8 cellular contexts compared by ENCODE assay signal in the genomic region with DNA sequence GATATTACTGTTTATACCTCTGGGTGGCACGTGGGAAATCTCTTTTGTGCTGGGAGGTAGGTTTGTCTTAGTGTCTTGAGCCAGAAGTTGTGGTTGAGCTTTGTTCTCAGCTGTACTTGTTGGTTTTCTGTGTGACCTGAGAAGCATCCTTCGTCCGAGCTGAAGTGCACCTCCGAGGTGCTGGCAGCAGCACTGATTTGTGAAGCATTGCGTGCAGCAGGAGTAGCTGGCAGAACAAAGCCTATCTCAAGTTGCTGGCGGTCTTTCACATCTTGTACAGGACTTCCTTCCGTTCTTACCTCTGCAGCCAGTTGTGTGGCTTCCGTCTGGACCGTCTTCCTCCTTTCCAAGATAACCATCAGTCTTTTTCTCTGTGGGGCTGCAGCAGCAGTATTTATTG. TPM values are rescaled to one million over a fixed set of nuclear protein-coding genes. Genes with fewer than 3 reads are reported as not detected.
A peak's percentile ranks its signal among the peaks of the same experiment; 100 is the strongest.
DNase-seq lines count a peak whose midpoint lies in the region; ATAC-seq and TF ChIP-seq lines count a peak whose summit lies in the region.

No MANE protein-coding gene starts in this region.

- H3K4me1 Mint-ChIP-seq in WTC11 = peaks cover 75% of the 10 kb centered on the region

- H3K4me1 ChIP-seq in heart left ventricle = peaks cover 15 to 88% (median 81%) of the 10 kb centered on the region in 12 donors
- peaks cover 66 to 90% (median 73%) of the 10 kb centered on the region in 3 donors for H3K4me1 ChIP-seq in esophagus squamous epithelium

- peak in 1 of 4 donors; percentile 12 for ATAC-seq in heart left ventricle
- ATAC-seq in left ventricle myocardium superior = no peak
- ATAC-seq in WTC11 = no peak
- ATAC-seq in HG03354 (IDR thresholded peaks at IDR 0.05; ENCODE audit: poor library complexity, severe bottlenecking, unreplicated experiment) = no peak

- peak in 1 of 5 donors; percentile 46 for DNase-seq in heart left ventricle
- no peak for DNase-seq in left ventricle myocardium superior
- DNase-seq in WTC11 (ENCODE audit: low spot score) = no peak
- DNase-seq in esophagus squamous epithelium (lab: John Stamatoyannopoulos, UW) = no peak
- DNase-seq in stimulated activated CD4-positive, alpha-beta T cell treated with anti-CD3 and anti-CD28 coated beads, Interleukin-4, amount 100 ng/mL, for 24 hours = peak; percentile 43
- no peak for DNase-seq in ureter (ENCODE audit: low spot score)
- DNase-seq in AG08395 (ENCODE audit: low spot score) = no peak

- H3K27ac Mint-ChIP-seq in WTC11 = peak overlapping the region; percentile 96

- H3K36me3 Mint-ChIP-seq in WTC11 = peaks cover 6% of the 10 kb centered on the region; the same call in 1 of the 2 replicates

- CTCF ChIA-PET in WTC11 (lab: Charles Lee) = interaction anchor here (1.4 to 2.6 kb wide), 4 partner anchors 7 to 62 kb away, joined by 5 to 15 read pairs (median 8); no protein-coding TSS in a partner anchor

- peak overlapping the region in 1 of 12 donors; percentile 5 for H3K4me3 ChIP-seq in heart left ventricle
- peak overlapping the region in 2 of 4 donors; percentile 13 to 33 for H3K4me3 ChIP-seq in esophagus squamous epithelium

- no peak for TF ChIP-seq POLR2A in heart left ventricle (IDR thresholded peaks at IDR 0.05)
- TF ChIP-seq POLR2A in esophagus squamous epithelium (IDR thresholded peaks at IDR 0.05) = peak in 1 of 4 donors; percentile 17

- no peaks in the 10 kb centered on the region for H3K9me3 Mint-ChIP-seq in WTC11

- POLR2A ChIA-PET in WTC11 (lab: Charles Lee) = interaction anchor here (1.5 to 2.0 kb wide), 2 partner anchors 8 to 25 kb away, joined by 7 to 10 read pairs; no protein-coding TSS in a partner anchor

- intact Hi-C loops in heart left ventricle (cut with DNase I) (loop anchor here in 3 of 10 donors (5.0 to 10.0 kb wide), 2 partner anchors 34 to 77 kb away; no protein-coding TSS in a partner anchor), left ventricle myocardium superior (cut with micrococcal nuclease) (no loop called here), esophagus squamous epithelium (cut with DNase I) (no loop called here)

- H3K27me3 ChIP-seq in heart left ventricle (no peaks in the 10 kb centered on the region), esophagus squamous epithelium (no peaks in the 10 kb centered on the region)

- H3K36me3 ChIP-seq in heart left ventricle = no peaks in the 10 kb centered on the region
- no peaks in the 10 kb centered on the region for H3K36me3 ChIP-seq in esophagus squamous epithelium

- H3K27ac ChIP-seq in heart left ventricle (peak overlapping the region in 8 of 12 donors; percentile 2 to 99 (median 93)), esophagus squamous epithelium (peak overlapping the region; percentile 73 to 100 (median 96))

- TF ChIP-seq CTCF in heart left ventricle (IDR thresholded peaks at IDR 0.05) = no peak
- no peak for TF ChIP-seq CTCF in WTC11 (IDR thresholded peaks at IDR 0.05)
- no peak for TF ChIP-seq CTCF in esophagus squamous epithelium (IDR thresholded peaks at IDR 0.05)

- WGBS in heart left ventricle, 4 donors = 5 to 11% (median 8%) methylated on average over 7 to 9 of the region's 9 CpGs
- 18% methylated on average over 8 to 9 of the region's 9 CpGs for WGBS in esophagus squamous epithelium, 2 donors

- H3K9me3 ChIP-seq in heart left ventricle (no peaks in the 10 kb centered on the region), esophagus squamous epithelium (no peaks in the 10 kb centered on the region)

- H3K4me3 Mint-ChIP-seq in WTC11 = peak overlapping the region; percentile 92

- H3K27me3 Mint-ChIP-seq in WTC11 (ENCODE audit: low read depth) = no peaks in the 10 kb centered on the region

TF ChIP-seq in WTC11, 78 proteins besides CTCF, POLR2A, EP300 and RAD21:
- TF ChIP-seq RORB (CRISPR knock-in tag; IDR thresholded peaks at IDR 0.05) = no peak
- TF ChIP-seq, protein P1, sequence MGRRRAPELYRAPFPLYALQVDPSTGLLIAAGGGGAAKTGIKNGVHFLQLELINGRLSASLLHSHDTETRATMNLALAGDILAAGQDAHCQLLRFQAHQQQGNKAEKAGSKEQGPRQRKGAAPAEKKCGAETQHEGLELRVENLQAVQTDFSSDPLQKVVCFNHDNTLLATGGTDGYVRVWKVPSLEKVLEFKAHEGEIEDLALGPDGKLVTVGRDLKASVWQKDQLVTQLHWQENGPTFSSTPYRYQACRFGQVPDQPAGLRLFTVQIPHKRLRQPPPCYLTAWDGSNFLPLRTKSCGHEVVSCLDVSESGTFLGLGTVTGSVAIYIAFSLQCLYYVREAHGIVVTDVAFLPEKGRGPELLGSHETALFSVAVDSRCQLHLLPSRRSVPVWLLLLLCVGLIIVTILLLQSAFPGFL (CRISPR knock-in tag; IDR thresholded peaks at IDR 0.05; ENCODE audit: borderline replicate concordance) = no peak
- no peak for TF ChIP-seq ZNF317 (CRISPR knock-in tag; IDR thresholded peaks at IDR 0.05; ENCODE audit: borderline replicate concordance, low read depth)
- TF ChIP-seq, protein P2, sequence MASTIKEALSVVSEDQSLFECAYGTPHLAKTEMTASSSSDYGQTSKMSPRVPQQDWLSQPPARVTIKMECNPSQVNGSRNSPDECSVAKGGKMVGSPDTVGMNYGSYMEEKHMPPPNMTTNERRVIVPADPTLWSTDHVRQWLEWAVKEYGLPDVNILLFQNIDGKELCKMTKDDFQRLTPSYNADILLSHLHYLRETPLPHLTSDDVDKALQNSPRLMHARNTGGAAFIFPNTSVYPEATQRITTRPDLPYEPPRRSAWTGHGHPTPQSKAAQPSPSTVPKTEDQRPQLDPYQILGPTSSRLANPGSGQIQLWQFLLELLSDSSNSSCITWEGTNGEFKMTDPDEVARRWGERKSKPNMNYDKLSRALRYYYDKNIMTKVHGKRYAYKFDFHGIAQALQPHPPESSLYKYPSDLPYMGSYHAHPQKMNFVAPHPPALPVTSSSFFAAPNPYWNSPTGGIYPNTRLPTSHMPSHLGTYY (CRISPR knock-in tag; IDR thresholded peaks at IDR 0.05) = no peak
- no peak for TF ChIP-seq NFE2L1 (CRISPR knock-in tag; IDR thresholded peaks at IDR 0.05)

RNA-seq across cellular contexts. Expression of a gene that starts 4.3 kb away (rescaled TPM):
- total RNA-seq in heart left ventricle = 100 to 1,000 TPM in 8 of 9 donors, 10 to 100 TPM in 1; 88.2 to 193 (median 126) TPM
- polyA plus RNA-seq in heart left ventricle = 10 to 100 TPM; 59.9 to 71.2 TPM
- total RNA-seq in left ventricle myocardium superior = 144 TPM
- 272 to 314 TPM (median 311 TPM) in 3 replicates for total RNA-seq in WTC11 (2021)
- total RNA-seq in esophagus squamous epithelium = 10 to 100 TPM; 46.6 to 73.8 (median 62.9) TPM
- total RNA-seq in ureter = 215 TPM
